ENCODE assay signal across 9 cellular contexts in genomic region chr2:233711312-233712008, GRCh38. TPM values are rescaled to one million over a fixed set of nuclear protein-coding genes. Genes with fewer than 3 reads are reported as not detected.
DNase-seq lines count a peak whose midpoint lies in the region; ATAC-seq and TF ChIP-seq lines count a peak whose summit lies in the region.
"Had no signal": no experiment of that assay in that cellular context is flagged by ENCODE, and none has a peak within 500 bp of the region (broad histone marks: within the 10 kb centered on the region; RNA-seq: fewer than 3 reads in every experiment).

No MANE protein-coding gene starts in this region.

- no peaks in the 10 kb centered on the region for H4K20me1 ChIP-seq in OCI-LY3 (ENCODE audit: insufficient read depth, low read length)

- no peaks in the 10 kb centered on the region for H3K36me3 Mint-ChIP-seq in natural killer cell
- H3K36me3 Mint-ChIP-seq in stimulated activated memory B cell treated with anti-CD40 and anti-IgM and Interleukin-4, amounts not matched to agents 10 μg/mL and 1 μg/mL and 100 μg/mL, for 72 hours, result no peaks in the 10 kb centered on the region

- no peak overlapping the region for H3K27ac Mint-ChIP-seq in natural killer cell
- peak overlapping the region; percentile 12 for H3K27ac Mint-ChIP-seq in stimulated activated memory B cell treated with anti-CD40 and anti-IgM and Interleukin-4, amounts not matched to agents 10 μg/mL and 1 μg/mL and 100 μg/mL, for 72 hours

- intact Hi-C loops in natural killer cell (cut with micrococcal nuclease), result loop anchor here (2.0 to 5.0 kb wide), 2 partner anchors 859 to 1105 kb away; no protein-coding TSS in a partner anchor

- TF ChIP-seq CTCF in HL-60 (IDR thresholded peaks at IDR 0.05; ENCODE audit: insufficient read depth, low read length) (peak; percentile 96), OCI-LY3 (IDR thresholded peaks at IDR 0.05; ENCODE audit: low read depth, low read length) (peak; percentile 72), natural killer cell (IDR thresholded peaks at IDR 0.05) (peak; percentile 83)

- H2AFZ ChIP-seq in OCI-LY3 (ENCODE audit: low read depth, low read length), result no peak overlapping the region

- H3K4me1 ChIP-seq in OCI-LY3 (ENCODE audit: low read length), result no peaks in the 10 kb centered on the region

- H3K27ac ChIP-seq in HL-60 (replicated peaks) (no peak overlapping the region), OCI-LY3 (ENCODE audit: low read length) (no peak overlapping the region)

- peak; percentile 87 for ATAC-seq in esophagus mucosa
- peak; percentile 61 to 77 (median 61) for ATAC-seq in natural killer cell
- ATAC-seq in stimulated activated memory B cell treated with anti-CD40 and anti-IgM and Interleukin-4, amounts not matched to agents 10 μg/mL and 1 μg/mL and 100 μg/mL, for 72 hours, result peak; percentile 75
- ATAC-seq in HG03045 (IDR thresholded peaks at IDR 0.05; ENCODE audit: unreplicated experiment), result no peak

- H3K4me2 ChIP-seq in OCI-LY3 (ENCODE audit: low read length), result no peak overlapping the region

- no peaks in the 10 kb centered on the region for H3K36me3 ChIP-seq in OCI-LY3 (replicated peaks; ENCODE audit: low read depth, low read length)

- H3K27me3 Mint-ChIP-seq in natural killer cell (ENCODE audit: low read depth in 2 of 2), result peaks cover 29 to 40% of the 10 kb centered on the region in 2 donors
- H3K27me3 Mint-ChIP-seq in stimulated activated memory B cell treated with anti-CD40 and anti-IgM and Interleukin-4, amounts not matched to agents 10 μg/mL and 1 μg/mL and 100 μg/mL, for 72 hours, result peaks cover 39% of the 10 kb centered on the region

- H3K9me3 Mint-ChIP-seq in natural killer cell, result no peaks in the 10 kb centered on the region
- H3K9me3 Mint-ChIP-seq in stimulated activated memory B cell treated with anti-CD40 and anti-IgM and Interleukin-4, amounts not matched to agents 10 μg/mL and 1 μg/mL and 100 μg/mL, for 72 hours, result no peaks in the 10 kb centered on the region

- H3K4me3 ChIP-seq in HL-60 (replicated peaks; ENCODE audit: insufficient read depth, low read length), result no peak overlapping the region
- no peak overlapping the region for H3K4me3 ChIP-seq in OCI-LY3 (ENCODE audit: low read length)

- H3K9me3 ChIP-seq in OCI-LY3 (ENCODE audit: insufficient read depth, low read length), result no peaks in the 10 kb centered on the region

- H3K27me3 ChIP-seq in HL-60 (ENCODE audit: insufficient read depth, poor library complexity, severe bottlenecking) (no peaks in the 10 kb centered on the region), OCI-LY3 (ENCODE audit: low read depth, low read length) (no peaks in the 10 kb centered on the region)

- H3K4me1 Mint-ChIP-seq in natural killer cell, result no peaks in the 10 kb centered on the region
- peaks cover 8% of the 10 kb centered on the region for H3K4me1 Mint-ChIP-seq in stimulated activated memory B cell treated with anti-CD40 and anti-IgM and Interleukin-4, amounts not matched to agents 10 μg/mL and 1 μg/mL and 100 μg/mL, for 72 hours

- DNase-seq in GM03348 (ENCODE audit: low spot score), result peak; percentile 89
- DNase-seq in HL-60 (ENCODE audit: low read depth in 1 of 2, low spot score in 1 of 2), result peak; percentile 15 to 69
- peak; percentile 56 for DNase-seq in activated T-cell treated with anti-CD3 and anti-CD28 coated beads for 24 hours (ENCODE audit: low read depth)
- DNase-seq in natural killer cell, result peak; percentile 58

- H3K79me2 ChIP-seq in OCI-LY3 (ENCODE audit: low read length), result no peaks in the 10 kb centered on the region

- H3K4me3 Mint-ChIP-seq in natural killer cell, result no peak overlapping the region
- no peak overlapping the region for H3K4me3 Mint-ChIP-seq in stimulated activated memory B cell treated with anti-CD40 and anti-IgM and Interleukin-4, amounts not matched to agents 10 μg/mL and 1 μg/mL and 100 μg/mL, for 72 hours

- H3K9ac ChIP-seq in OCI-LY3 (ENCODE audit: low read length), result no peak overlapping the region

RNA-seq across cellular contexts. Expression of gene UGT1A5, which starts 1.2 kb away (rescaled TPM):
- 0.68 TPM for total RNA-seq in esophagus mucosa
- not detected for total RNA-seq in natural killer cell
- total RNA-seq: frontal cortex had no signal

RNA-seq across cellular contexts. Expression of gene UGT1A4, which starts 7.1 kb away (rescaled TPM):
- total RNA-seq in esophagus mucosa (0.80 TPM), natural killer cell (not detected)
- total RNA-seq: frontal cortex had no signal

RNA-seq across cellular contexts. Expression of gene UGT1A3, which starts 17.4 kb away (rescaled TPM):
- 0.28 TPM for total RNA-seq in esophagus mucosa
- total RNA-seq in natural killer cell, result not detected
- total RNA-seq: frontal cortex had no signal

RNA-seq across cellular contexts. Expression of gene UGT1A6, which starts 18.8 kb away (rescaled TPM):
- 11.2 TPM for total RNA-seq in esophagus mucosa
- total RNA-seq in natural killer cell, result not detected
- total RNA-seq: frontal cortex had no signal

RNA-seq across cellular contexts. Expression of gene UGT1A7, which starts 29.8 kb away (rescaled TPM):
- total RNA-seq in esophagus mucosa (13.9 TPM), natural killer cell (not detected)
- total RNA-seq: frontal cortex had no signal
